In genomic region chr2:39197003-39197402, GRCh38 we compare ENCODE assay signal across 1 cellular context. TPM values are rescaled to one million over a fixed set of nuclear protein-coding genes. Genes with fewer than 3 reads are reported as not detected.
"Had no signal": no experiment of that assay in that cellular context is flagged by ENCODE, and none has a peak within 500 bp of the region (broad histone marks: within the 10 kb centered on the region; RNA-seq: fewer than 3 reads in every experiment).

No MANE protein-coding gene starts in this region.

RNA-seq across cellular contexts. Expression of gene CDKL4, which starts 46.8 kb away (rescaled TPM):
- polyA plus RNA-seq: stomach had no signal
